Comparison of ENCODE assay signal across 10 cellular contexts in the genomic region with DNA sequence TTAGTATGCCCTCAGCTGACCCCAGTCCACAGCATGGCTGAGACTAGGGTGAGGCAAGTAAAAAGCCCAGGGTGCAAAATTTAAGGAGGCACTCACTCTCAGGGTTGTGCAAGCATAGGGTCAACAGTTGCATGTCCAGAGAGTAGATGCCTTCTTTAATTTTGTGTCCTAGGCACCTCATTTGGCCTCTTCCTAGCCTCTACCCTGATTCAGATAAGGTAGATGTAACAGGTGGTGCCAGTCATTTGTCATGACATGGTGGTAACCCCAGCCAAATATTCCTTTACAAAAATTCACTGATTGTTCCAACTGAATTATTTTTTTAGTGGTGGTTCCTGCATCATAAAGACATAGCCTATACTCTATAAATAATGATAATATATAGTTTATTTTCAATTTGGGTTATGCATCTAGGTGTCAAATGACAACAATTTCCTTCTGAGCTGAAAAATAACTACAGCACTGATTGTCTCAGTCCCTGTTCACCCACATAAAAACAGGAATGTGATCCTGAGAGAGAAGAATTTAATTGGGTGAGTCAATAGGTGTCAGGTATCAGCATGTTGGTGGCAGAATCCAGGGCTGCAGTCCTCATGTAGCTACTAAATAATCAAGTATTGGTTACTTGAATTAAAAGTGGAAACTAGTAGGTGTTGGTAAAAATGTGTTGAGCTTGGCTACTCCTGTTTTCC. TPM values are rescaled to one million over a fixed set of nuclear protein-coding genes. Genes with fewer than 3 reads are reported as not detected.
A peak's percentile ranks its signal among the peaks of the same experiment; 100 is the strongest.
DNase-seq lines count a peak whose midpoint lies in the region; ATAC-seq and TF ChIP-seq lines count a peak whose summit lies in the region.
"Had no signal": no experiment of that assay in that cellular context is flagged by ENCODE, and none has a peak within 500 bp of the region (broad histone marks: within the 10 kb centered on the region; RNA-seq: fewer than 3 reads in every experiment).

No MANE protein-coding gene starts in this region.

- H3K9me3 ChIP-seq in psoas muscle: no peaks in the 10 kb centered on the region
- H3K9me3 ChIP-seq: esophagus squamous epithelium had no signal

- peaks cover 38% of the 10 kb centered on the region for H3K4me1 ChIP-seq in psoas muscle

- no peaks in the 10 kb centered on the region for H3K36me3 ChIP-seq in psoas muscle (ENCODE audit: insufficient read depth in 1 of 2, low read depth in 1 of 2)
- H3K36me3 ChIP-seq: esophagus squamous epithelium had no signal

- in situ Hi-C loops in astrocyte of the spinal cord (cut with HindIII; ENCODE audit: low sequenced_read_pairs): no loop called here

- H3K4me3 ChIP-seq in astrocyte of the spinal cord (ENCODE audit: low read depth, low read length): no peak overlapping the region
- H3K4me3 ChIP-seq in psoas muscle: peak overlapping the region; percentile 14
- H3K4me3 ChIP-seq: esophagus squamous epithelium had no signal

- intact Hi-C loops in psoas muscle (cut with DNase I): loop anchor here (5.0 kb wide), 2 partner anchors 42 to 73 kb away; a partner anchor contains a TSS

- DNase-seq in HCEC 1CT: peak; percentile 41
- DNase-seq in NCI-H2029 treated with DMSO at 0.1 percent for 48 hours (lab: John Stamatoyannopoulos, UW): peak; percentile 71
- peak; percentile 48 for DNase-seq in astrocyte of the spinal cord (ENCODE audit: low read depth, low spot score)
- DNase-seq in psoas muscle: no peak
- no peak for DNase-seq in activated CD4-positive, CD25-positive, alpha-beta regulatory T cell (lab: John Stamatoyannopoulos, UW)
- DNase-seq in stimulated activated CD4-positive, alpha-beta T cell treated with anti-CD3 and anti-CD28 coated beads, Interleukin-4, amount 100 ng/mL, for 1 hour: no peak
- DNase-seq: esophagus squamous epithelium, kidney had no signal

- H3K27me3 ChIP-seq in psoas muscle (ENCODE audit: insufficient read depth in 3 of 3, low read length in 2 of 3): no peaks in the 10 kb centered on the region
- H3K27me3 ChIP-seq: esophagus squamous epithelium had no signal

- ATAC-seq in psoas muscle: peak; percentile 52 to 77 (median 66)
- no peak for ATAC-seq in HG02970 (IDR thresholded peaks at IDR 0.05; ENCODE audit: low FRiP score, unreplicated experiment)
- ATAC-seq: Panc1 had no signal

- TF ChIP-seq CTCF in astrocyte of the spinal cord (IDR thresholded peaks at IDR 0.05; ENCODE audit: low read depth, low read length): no peak
- TF ChIP-seq CTCF in psoas muscle (IDR thresholded peaks at IDR 0.05): no peak

- peak overlapping the region; percentile 69 for H3K27ac ChIP-seq in psoas muscle
- H3K27ac ChIP-seq: esophagus squamous epithelium had no signal

RNA-seq across cellular contexts. Expression of a gene that starts 44.2 kb away (rescaled TPM):
- total RNA-seq in psoas muscle: 10 to 100 TPM; 10.5 to 18.1 (median 16.0) TPM
- polyA plus RNA-seq in psoas muscle: 10 to 100 TPM in 2 of 3 donors, 1 to 10 TPM in 1; 9.4 to 22.3 (median 11.2) TPM

Comparison
In these comparisons a context has a peak if more than half of its experiments do, and no peak if none do; other contexts are left out.
1. DNase-seq: peak in HCEC 1CT (single experiment), NCI-H2029 treated with DMSO at 0.1 percent for 48 hours (single experiment) and astrocyte of the spinal cord (single experiment); none in psoas muscle (0 of 2), activated CD4-positive, CD25-positive, alpha-beta regulatory T cell (0 of 4) and stimulated activated CD4-positive, alpha-beta T cell treated with anti-CD3 and anti-CD28 coated beads, Interleukin-4, amount 100 ng/mL, for 1 hour (single experiment).